In the genomic region with DNA sequence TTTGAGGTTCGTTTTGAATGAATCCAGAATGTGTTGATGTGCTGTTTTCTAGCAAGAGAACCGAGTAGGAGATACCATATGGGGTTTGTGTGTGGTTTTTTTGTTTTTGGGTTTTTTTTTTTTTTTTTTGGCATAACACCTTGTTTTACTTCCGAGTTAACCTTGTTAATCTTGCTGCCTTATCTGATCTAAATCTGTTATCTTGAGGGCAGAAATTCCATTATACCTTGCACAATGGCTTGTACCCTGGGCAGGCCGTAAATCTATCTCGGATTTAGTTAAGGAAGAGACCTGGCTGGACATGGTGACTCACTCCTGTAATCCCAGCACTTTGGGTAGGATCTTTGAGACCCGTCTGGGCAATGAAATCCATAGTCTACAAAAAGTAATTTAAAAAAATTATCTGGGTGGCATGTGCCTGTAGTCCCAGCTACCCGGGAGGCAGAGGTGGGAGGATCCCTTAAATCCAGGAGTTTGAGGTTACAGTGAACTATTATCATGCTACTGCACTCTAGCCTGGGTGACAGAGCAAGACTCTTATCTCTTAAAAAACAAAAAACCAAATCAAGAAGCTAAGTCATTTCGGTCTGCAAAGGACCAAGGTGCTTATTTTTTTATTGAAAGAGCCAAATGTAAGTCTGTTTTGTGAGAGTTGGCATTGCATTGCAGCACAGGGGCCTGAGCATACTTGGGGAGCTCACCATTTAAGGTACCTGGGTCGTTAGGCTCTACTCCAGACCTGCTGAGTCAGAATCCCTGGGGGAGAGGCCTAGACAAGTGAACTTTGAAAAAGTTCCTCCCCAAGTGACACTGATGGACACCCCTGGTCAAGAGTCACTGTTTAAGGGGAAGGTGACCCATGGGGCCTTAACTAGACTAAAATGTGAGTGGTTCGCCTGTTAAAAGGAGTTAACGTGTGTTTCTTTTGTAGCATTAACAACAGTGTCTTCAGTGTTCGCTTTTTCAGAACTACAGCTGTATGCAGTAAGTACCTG, we compare ENCODE assay signal across 13 cellular contexts. TPM values are rescaled to one million over a fixed set of nuclear protein-coding genes. Genes with fewer than 3 reads are reported as not detected.
A peak's percentile ranks its signal among the peaks of the same experiment; 100 is the strongest.
DNase-seq lines count a peak whose midpoint lies in the region; ATAC-seq and TF ChIP-seq lines count a peak whose summit lies in the region.
"Had no signal": no experiment of that assay in that cellular context is flagged by ENCODE, and none has a peak within 500 bp of the region (broad histone marks: within the 10 kb centered on the region; RNA-seq: fewer than 3 reads in every experiment).

No MANE protein-coding gene starts in this region.

- POLR2A ChIA-PET in activated CD4-positive, alpha-beta T cell treated with anti-CD3 and anti-CD28 coated beads for 36 hours (lab: Charles Lee): interaction anchor here (0.7 kb wide), 1 partner anchor 46 kb away, joined by 3 read pairs; no protein-coding TSS in a partner anchor

- peaks cover 38% of the 10 kb centered on the region for H3K4me1 Mint-ChIP-seq in activated CD4-positive, alpha-beta T cell treated with anti-CD3 and anti-CD28 coated beads for 36 hours
- H3K4me1 Mint-ChIP-seq in T-helper 17 cell: peaks cover 42% of the 10 kb centered on the region
- peaks cover 41 to 47% of the 10 kb centered on the region in 2 donors for H3K4me1 Mint-ChIP-seq in effector memory CD8-positive, alpha-beta T cell (ENCODE audit: low read depth in 2 of 2)
- peaks cover 13% of the 10 kb centered on the region for H3K4me1 Mint-ChIP-seq in progenitor cell of endocrine pancreas (ENCODE audit: low read depth)
- H3K4me1 Mint-ChIP-seq in osteocyte (ENCODE audit: unreplicated experiment): peaks cover 38% of the 10 kb centered on the region

- TF ChIP-seq CTCF in progenitor cell of endocrine pancreas (IDR thresholded peaks at IDR 0.05; ENCODE audit: unreplicated experiment) (no peak), osteocyte (IDR thresholded peaks at IDR 0.05) (no peak)

- intact Hi-C loops in activated CD4-positive, alpha-beta T cell treated with anti-CD3 and anti-CD28 coated beads for 36 hours (cut with DNase I, micrococcal nuclease): no loop called here

- H3K27ac Mint-ChIP-seq in activated CD4-positive, alpha-beta T cell treated with anti-CD3 and anti-CD28 coated beads for 36 hours: peak overlapping the region; percentile 52
- peak overlapping the region; percentile 70 for H3K27ac Mint-ChIP-seq in T-helper 17 cell
- H3K27ac Mint-ChIP-seq in effector memory CD8-positive, alpha-beta T cell: peak overlapping the region; percentile 71 to 85
- H3K27ac Mint-ChIP-seq in progenitor cell of endocrine pancreas: peak overlapping the region; percentile 73
- no peak overlapping the region for H3K27ac Mint-ChIP-seq in osteocyte (ENCODE audit: unreplicated experiment)

- no peak overlapping the region for H3K4me3 Mint-ChIP-seq in activated CD4-positive, alpha-beta T cell treated with anti-CD3 and anti-CD28 coated beads for 36 hours
- H3K4me3 Mint-ChIP-seq in T-helper 17 cell (peak overlapping the region; percentile 19), progenitor cell of endocrine pancreas (ENCODE audit: low read depth) (no peak overlapping the region), osteocyte (ENCODE audit: unreplicated experiment) (no peak overlapping the region)
- peak overlapping the region; percentile 41 to 58 for H3K4me3 Mint-ChIP-seq in effector memory CD8-positive, alpha-beta T cell
- H3K4me3 Mint-ChIP-seq: nephron had no signal

- no peaks in the 10 kb centered on the region for H3K9me3 ChIP-seq in T-helper 17 cell (ENCODE audit: control insufficient read depth, low read length, poor library complexity, severe bottlenecking)
- H3K9me3 ChIP-seq: SJSA1, thoracic aorta had no signal

- CTCF ChIA-PET in activated CD4-positive, alpha-beta T cell treated with anti-CD3 and anti-CD28 coated beads for 36 hours (lab: Charles Lee): interaction anchor here (0.6 to 4.3 kb wide), 5 partner anchors 12 to 279 kb away, joined by 3 to 28 read pairs (median 4); a partner anchor contains a TSS

- H3K36me3 Mint-ChIP-seq in activated CD4-positive, alpha-beta T cell treated with anti-CD3 and anti-CD28 coated beads for 36 hours (ENCODE audit: low read depth): peaks cover 60% of the 10 kb centered on the region
- peaks cover 7% of the 10 kb centered on the region for H3K36me3 Mint-ChIP-seq in T-helper 17 cell (ENCODE audit: low read depth)
- H3K36me3 Mint-ChIP-seq in effector memory CD8-positive, alpha-beta T cell (ENCODE audit: insufficient read depth): peaks cover 66% of the 10 kb centered on the region
- peaks cover 13% of the 10 kb centered on the region for H3K36me3 Mint-ChIP-seq in progenitor cell of endocrine pancreas (ENCODE audit: insufficient read depth)
- H3K36me3 Mint-ChIP-seq in osteocyte (ENCODE audit: unreplicated experiment): peaks cover 27% of the 10 kb centered on the region

- no peak for ATAC-seq in activated CD4-positive, alpha-beta T cell treated with anti-CD3 and anti-CD28 coated beads for 36 hours
- ATAC-seq in T-helper 17 cell: peak; percentile 76
- ATAC-seq in effector memory CD8-positive, alpha-beta T cell (replicated peaks): peak; percentile 82
- no peak for ATAC-seq in HG03342 (IDR thresholded peaks at IDR 0.05; ENCODE audit: unreplicated experiment)
- no peak for ATAC-seq in HG02588 (IDR thresholded peaks at IDR 0.05; ENCODE audit: unreplicated experiment)

- no peaks in the 10 kb centered on the region for H3K27me3 Mint-ChIP-seq in activated CD4-positive, alpha-beta T cell treated with anti-CD3 and anti-CD28 coated beads for 36 hours
- H3K27me3 Mint-ChIP-seq in T-helper 17 cell (no peaks in the 10 kb centered on the region), progenitor cell of endocrine pancreas (no peaks in the 10 kb centered on the region), osteocyte (ENCODE audit: unreplicated experiment) (no peaks in the 10 kb centered on the region)
- H3K27me3 Mint-ChIP-seq in effector memory CD8-positive, alpha-beta T cell: no peaks in the 10 kb centered on the region

- no peaks in the 10 kb centered on the region for H3K9me3 Mint-ChIP-seq in activated CD4-positive, alpha-beta T cell treated with anti-CD3 and anti-CD28 coated beads for 36 hours (ENCODE audit: low read depth)
- no peaks in the 10 kb centered on the region for H3K9me3 Mint-ChIP-seq in effector memory CD8-positive, alpha-beta T cell
- H3K9me3 Mint-ChIP-seq in progenitor cell of endocrine pancreas (ENCODE audit: low read depth): no peaks in the 10 kb centered on the region
- H3K9me3 Mint-ChIP-seq in osteocyte (ENCODE audit: unreplicated experiment): no peaks in the 10 kb centered on the region
- H3K9me3 Mint-ChIP-seq: nephron had no signal

- no peak for DNase-seq in activated CD4-positive, alpha-beta T cell treated with anti-CD3 and anti-CD28 coated beads for 36 hours
- no peak for DNase-seq in activated CD4-positive, alpha-beta T cell treated with anti-CD3 and anti-CD28 coated beads, Interleukin-2, amount 50 U/mL, for 48 hours
- no peak for DNase-seq in T-helper 17 cell
- DNase-seq in effector memory CD8-positive, alpha-beta T cell: no peak
- no peak for DNase-seq in progenitor cell of endocrine pancreas (ENCODE audit: low spot score, unreplicated experiment)
- no peak for DNase-seq in osteocyte (ENCODE audit: extremely low spot score, unreplicated experiment)
- DNase-seq: 8988T, hippocampal formation had no signal

RNA-seq across cellular contexts. Expression of a gene that starts 6.7 kb away (rescaled TPM):
- total RNA-seq in activated CD4-positive, alpha-beta T cell treated with anti-CD3 and anti-CD28 coated beads for 36 hours: 100 to 1,000 TPM; 103 to 120 TPM
- total RNA-seq in T-helper 17 cell (100 to 1,000 TPM; 127 to 134 TPM), progenitor cell of endocrine pancreas (89.1 and 97.8 TPM in 2 replicates), osteocyte (101 and 107 TPM in 2 replicates)

RNA-seq across cellular contexts. Expression of a gene that starts 12.5 kb away (rescaled TPM):
- under 1 TPM; 0.11 to 0.23 TPM for total RNA-seq in activated CD4-positive, alpha-beta T cell treated with anti-CD3 and anti-CD28 coated beads for 36 hours
- total RNA-seq in T-helper 17 cell (not detected), progenitor cell of endocrine pancreas (not detected in 2 replicates), osteocyte (not detected in 2 replicates)
- total RNA-seq: SJSA1, thoracic aorta had no signal

RNA-seq across cellular contexts. Expression of a gene that starts 34.6 kb away (rescaled TPM):
- total RNA-seq in activated CD4-positive, alpha-beta T cell treated with anti-CD3 and anti-CD28 coated beads for 36 hours: 1 to 10 TPM; 5.6 to 6.0 TPM
- total RNA-seq in T-helper 17 cell (1 to 10 TPM; 1.0 to 1.9 TPM), progenitor cell of endocrine pancreas (3.5 and 5.4 TPM in 2 replicates), osteocyte (0.65 and 0.97 TPM in 2 replicates)
- total RNA-seq: SJSA1 had no signal

Comparison
In these comparisons a context has a peak if more than half of its experiments do, and no peak if none do; other contexts are left out.
1. ATAC-seq: peak in T-helper 17 cell (single experiment) and effector memory CD8-positive, alpha-beta T cell (single experiment); none in activated CD4-positive, alpha-beta T cell treated with anti-CD3 and anti-CD28 coated beads for 36 hours (single experiment), HG03342 (single experiment) and HG02588 (single experiment).
2. H3K4me3 Mint-ChIP-seq: peak in T-helper 17 cell (single experiment) and effector memory CD8-positive, alpha-beta T cell (2 of 2); none in activated CD4-positive, alpha-beta T cell treated with anti-CD3 and anti-CD28 coated beads for 36 hours (single experiment), progenitor cell of endocrine pancreas (single experiment) and osteocyte (single experiment).